1 cellular context compared by ENCODE assay signal in the genomic region with DNA sequence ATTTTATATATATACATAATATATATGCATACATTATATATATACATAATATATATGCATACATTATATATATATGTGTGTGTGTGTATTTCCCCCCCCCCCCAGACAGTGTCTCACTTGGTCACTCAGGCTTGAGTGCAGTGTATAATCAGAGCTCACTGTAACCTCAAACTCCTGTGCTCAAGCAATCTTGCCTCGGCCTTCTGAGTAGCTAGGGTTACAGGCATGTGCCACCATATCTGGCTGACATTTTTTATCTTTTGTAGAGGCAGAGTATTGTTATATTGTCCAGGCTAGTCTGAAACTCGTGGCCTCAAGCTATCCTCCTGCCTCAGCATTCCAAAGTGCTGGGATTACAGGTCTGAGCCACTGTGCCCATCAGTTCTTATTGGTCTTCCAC.
TF ChIP-seq lines count a peak whose summit lies in the region.

No MANE protein-coding gene starts in this region.

TF ChIP-seq in GM23338, 12 proteins besides CTCF, POLR2A, EP300 and RAD21 (continued from another document):
- TF ChIP-seq, protein P1, sequence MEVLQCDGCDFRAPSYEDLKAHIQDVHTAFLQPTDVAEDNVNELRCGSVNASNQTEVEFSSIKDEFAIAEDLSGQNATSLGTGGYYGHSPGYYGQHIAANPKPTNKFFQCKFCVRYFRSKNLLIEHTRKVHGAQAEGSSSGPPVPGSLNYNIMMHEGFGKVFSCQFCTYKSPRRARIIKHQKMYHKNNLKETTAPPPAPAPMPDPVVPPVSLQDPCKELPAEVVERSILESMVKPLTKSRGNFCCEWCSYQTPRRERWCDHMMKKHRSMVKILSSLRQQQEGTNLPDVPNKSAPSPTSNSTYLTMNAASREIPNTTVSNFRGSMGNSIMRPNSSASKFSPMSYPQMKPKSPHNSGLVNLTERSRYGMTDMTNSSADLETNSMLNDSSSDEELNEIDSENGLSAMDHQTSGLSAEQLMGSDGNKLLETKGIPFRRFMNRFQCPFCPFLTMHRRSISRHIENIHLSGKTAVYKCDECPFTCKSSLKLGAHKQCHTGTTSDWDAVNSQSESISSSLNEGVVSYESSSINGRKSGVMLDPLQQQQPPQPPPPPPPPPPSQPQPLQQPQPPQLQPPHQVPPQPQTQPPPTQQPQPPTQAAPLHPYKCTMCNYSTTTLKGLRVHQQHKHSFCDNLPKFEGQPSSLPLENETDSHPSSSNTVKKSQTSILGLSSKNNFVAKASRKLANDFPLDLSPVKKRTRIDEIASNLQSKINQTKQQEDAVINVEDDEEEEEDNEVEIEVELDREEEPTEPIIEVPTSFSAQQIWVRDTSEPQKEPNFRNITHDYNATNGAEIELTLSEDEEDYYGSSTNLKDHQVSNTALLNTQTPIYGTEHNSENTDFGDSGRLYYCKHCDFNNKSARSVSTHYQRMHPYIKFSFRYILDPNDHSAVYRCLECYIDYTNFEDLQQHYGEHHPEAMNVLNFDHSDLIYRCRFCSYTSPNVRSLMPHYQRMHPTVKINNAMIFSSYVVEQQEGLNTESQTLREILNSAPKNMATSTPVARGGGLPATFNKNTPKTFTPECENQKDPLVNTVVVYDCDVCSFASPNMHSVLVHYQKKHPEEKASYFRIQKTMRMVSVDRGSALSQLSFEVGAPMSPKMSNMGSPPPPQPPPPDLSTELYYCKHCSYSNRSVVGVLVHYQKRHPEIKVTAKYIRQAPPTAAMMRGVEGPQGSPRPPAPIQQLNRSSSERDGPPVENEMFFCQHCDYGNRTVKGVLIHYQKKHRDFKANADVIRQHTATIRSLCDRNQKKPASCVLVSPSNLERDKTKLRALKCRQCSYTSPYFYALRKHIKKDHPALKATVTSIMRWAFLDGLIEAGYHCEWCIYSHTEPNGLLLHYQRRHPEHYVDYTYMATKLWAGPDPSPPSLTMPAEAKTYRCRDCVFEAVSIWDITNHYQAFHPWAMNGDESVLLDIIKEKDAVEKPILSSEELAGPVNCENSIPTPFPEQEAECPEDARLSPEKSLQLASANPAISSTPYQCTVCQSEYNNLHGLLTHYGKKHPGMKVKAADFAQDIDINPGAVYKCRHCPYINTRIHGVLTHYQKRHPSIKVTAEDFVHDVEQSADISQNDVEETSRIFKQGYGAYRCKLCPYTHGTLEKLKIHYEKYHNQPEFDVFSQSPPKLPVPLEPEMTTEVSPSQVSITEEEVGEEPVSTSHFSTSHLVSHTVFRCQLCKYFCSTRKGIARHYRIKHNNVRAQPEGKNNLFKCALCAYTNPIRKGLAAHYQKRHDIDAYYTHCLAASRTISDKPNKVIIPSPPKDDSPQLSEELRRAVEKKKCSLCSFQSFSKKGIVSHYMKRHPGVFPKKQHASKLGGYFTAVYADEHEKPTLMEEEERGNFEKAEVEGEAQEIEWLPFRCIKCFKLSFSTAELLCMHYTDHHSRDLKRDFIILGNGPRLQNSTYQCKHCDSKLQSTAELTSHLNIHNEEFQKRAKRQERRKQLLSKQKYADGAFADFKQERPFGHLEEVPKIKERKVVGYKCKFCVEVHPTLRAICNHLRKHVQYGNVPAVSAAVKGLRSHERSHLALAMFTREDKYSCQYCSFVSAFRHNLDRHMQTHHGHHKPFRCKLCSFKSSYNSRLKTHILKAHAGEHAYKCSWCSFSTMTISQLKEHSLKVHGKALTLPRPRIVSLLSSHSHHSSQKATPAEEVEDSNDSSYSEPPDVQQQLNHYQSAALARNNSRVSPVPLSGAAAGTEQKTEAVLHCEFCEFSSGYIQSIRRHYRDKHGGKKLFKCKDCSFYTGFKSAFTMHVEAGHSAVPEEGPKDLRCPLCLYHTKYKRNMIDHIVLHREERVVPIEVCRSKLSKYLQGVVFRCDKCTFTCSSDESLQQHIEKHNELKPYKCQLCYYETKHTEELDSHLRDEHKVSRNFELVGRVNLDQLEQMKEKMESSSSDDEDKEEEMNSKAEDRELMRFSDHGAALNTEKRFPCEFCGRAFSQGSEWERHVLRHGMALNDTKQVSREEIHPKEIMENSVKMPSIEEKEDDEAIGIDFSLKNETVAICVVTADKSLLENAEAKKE (CRISPR knock-in tag; IDR thresholded peaks at IDR 0.05): no peak
- TF ChIP-seq NANOG (IDR thresholded peaks at IDR 0.05; ENCODE audit: borderline replicate concordance) (no peak), ZNF331 (CRISPR knock-in tag; IDR thresholded peaks at IDR 0.05; ENCODE audit: low read depth) (no peak), STAT1 (IDR thresholded peaks at IDR 0.05; ENCODE audit: unreplicated experiment) (no peak), EZH2 (IDR thresholded peaks at IDR 0.05; ENCODE audit: low read depth, unreplicated experiment) (no peak), EZH2phosphoT487 (IDR thresholded peaks at IDR 0.05; ENCODE audit: unreplicated experiment) (no peak), CREB1 (CRISPR knock-in tag; IDR thresholded peaks at IDR 0.05; ENCODE audit: low read depth) (no peak)
- TF ChIP-seq, protein P2, sequence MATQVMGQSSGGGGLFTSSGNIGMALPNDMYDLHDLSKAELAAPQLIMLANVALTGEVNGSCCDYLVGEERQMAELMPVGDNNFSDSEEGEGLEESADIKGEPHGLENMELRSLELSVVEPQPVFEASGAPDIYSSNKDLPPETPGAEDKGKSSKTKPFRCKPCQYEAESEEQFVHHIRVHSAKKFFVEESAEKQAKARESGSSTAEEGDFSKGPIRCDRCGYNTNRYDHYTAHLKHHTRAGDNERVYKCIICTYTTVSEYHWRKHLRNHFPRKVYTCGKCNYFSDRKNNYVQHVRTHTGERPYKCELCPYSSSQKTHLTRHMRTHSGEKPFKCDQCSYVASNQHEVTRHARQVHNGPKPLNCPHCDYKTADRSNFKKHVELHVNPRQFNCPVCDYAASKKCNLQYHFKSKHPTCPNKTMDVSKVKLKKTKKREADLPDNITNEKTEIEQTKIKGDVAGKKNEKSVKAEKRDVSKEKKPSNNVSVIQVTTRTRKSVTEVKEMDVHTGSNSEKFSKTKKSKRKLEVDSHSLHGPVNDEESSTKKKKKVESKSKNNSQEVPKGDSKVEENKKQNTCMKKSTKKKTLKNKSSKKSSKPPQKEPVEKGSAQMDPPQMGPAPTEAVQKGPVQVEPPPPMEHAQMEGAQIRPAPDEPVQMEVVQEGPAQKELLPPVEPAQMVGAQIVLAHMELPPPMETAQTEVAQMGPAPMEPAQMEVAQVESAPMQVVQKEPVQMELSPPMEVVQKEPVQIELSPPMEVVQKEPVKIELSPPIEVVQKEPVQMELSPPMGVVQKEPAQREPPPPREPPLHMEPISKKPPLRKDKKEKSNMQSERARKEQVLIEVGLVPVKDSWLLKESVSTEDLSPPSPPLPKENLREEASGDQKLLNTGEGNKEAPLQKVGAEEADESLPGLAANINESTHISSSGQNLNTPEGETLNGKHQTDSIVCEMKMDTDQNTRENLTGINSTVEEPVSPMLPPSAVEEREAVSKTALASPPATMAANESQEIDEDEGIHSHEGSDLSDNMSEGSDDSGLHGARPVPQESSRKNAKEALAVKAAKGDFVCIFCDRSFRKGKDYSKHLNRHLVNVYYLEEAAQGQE (IDR thresholded peaks at IDR 0.05; ENCODE audit: unreplicated experiment): no peak
- TF ChIP-seq, protein P3, sequence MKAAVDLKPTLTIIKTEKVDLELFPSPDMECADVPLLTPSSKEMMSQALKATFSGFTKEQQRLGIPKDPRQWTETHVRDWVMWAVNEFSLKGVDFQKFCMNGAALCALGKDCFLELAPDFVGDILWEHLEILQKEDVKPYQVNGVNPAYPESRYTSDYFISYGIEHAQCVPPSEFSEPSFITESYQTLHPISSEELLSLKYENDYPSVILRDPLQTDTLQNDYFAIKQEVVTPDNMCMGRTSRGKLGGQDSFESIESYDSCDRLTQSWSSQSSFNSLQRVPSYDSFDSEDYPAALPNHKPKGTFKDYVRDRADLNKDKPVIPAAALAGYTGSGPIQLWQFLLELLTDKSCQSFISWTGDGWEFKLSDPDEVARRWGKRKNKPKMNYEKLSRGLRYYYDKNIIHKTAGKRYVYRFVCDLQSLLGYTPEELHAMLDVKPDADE (IDR thresholded peaks at IDR 0.05): no peak
